9 cellular contexts compared by ENCODE assay signal in genomic region chr11:128686045-128686741, GRCh38. TPM values are rescaled to one million over a fixed set of nuclear protein-coding genes. Genes with fewer than 3 reads are reported as not detected.
DNase-seq lines count a peak whose midpoint lies in the region; ATAC-seq and TF ChIP-seq lines count a peak whose summit lies in the region.
"Had no signal": no experiment of that assay in that cellular context is flagged by ENCODE, and none has a peak within 500 bp of the region (broad histone marks: within the 10 kb centered on the region; RNA-seq: fewer than 3 reads in every experiment).

No MANE protein-coding gene starts in this region.

- intact Hi-C loops in mammary epithelial cell (cut with micrococcal nuclease) (no loop called here), uterus (cut with DNase I; ENCODE audit: low total_unique reads) (no loop called here)

- 23% methylated on average over 19 of the region's 32 CpGs for WGBS in mammary epithelial cell (ENCODE audit: low coverage, missing lambda C conversion rate)

- H3K27me3 Mint-ChIP-seq in neural progenitor cell (ENCODE audit: insufficient read depth, low read depth) = peaks cover 82% of the 10 kb centered on the region

- no peaks in the 10 kb centered on the region for H3K36me3 Mint-ChIP-seq in neural progenitor cell

- in situ Hi-C loops in mammary epithelial cell (cut with MboI; ENCODE audit: low sequenced_read_pairs in 2 of 2) = no loop called here

- no peak overlapping the region for H3K4me3 Mint-ChIP-seq in neural progenitor cell

- peaks cover 6% of the 10 kb centered on the region for H3K9me3 Mint-ChIP-seq in neural progenitor cell

- peaks cover 49% of the 10 kb centered on the region for H3K4me1 Mint-ChIP-seq in neural progenitor cell

- no peak overlapping the region for H3K9ac ChIP-seq in mammary epithelial cell (ENCODE audit: insufficient read depth, low read length)
- no peak overlapping the region for H3K9ac ChIP-seq in neural progenitor cell

- H3K27ac ChIP-seq in mammary epithelial cell (ENCODE audit: insufficient read depth, low read depth, low read length) (no peak overlapping the region), neural progenitor cell (no peak overlapping the region), uterus (no peak overlapping the region), substantia nigra (ENCODE audit: low read depth, low read length, poor library complexity, severe bottlenecking) (no peak overlapping the region)

- H3K4me3 ChIP-seq in mammary epithelial cell (replicated peaks in 1 of 3; ENCODE audit: insufficient read depth in 1 of 3, low read depth in 2 of 3, low read length in 3 of 3) = no peak overlapping the region
- peak overlapping the region; percentile 35 for H3K4me3 ChIP-seq in neural progenitor cell
- H3K4me3 ChIP-seq in uterus = no peak overlapping the region

- CTCF ChIA-PET in mammary epithelial cell (lab: Charles Lee; ENCODE audit: low non-redundant PET) = no interaction called here

- dilution Hi-C loops in mammary epithelial cell (cut with HindIII; ENCODE audit: low sequenced_read_pairs) = loop anchor here (5.0 kb wide), 2 partner anchors 41 to 106 kb away; no protein-coding TSS in a partner anchor

- H3K9me3 ChIP-seq in mammary epithelial cell (replicated peaks; ENCODE audit: insufficient read depth, low read length) (no peaks in the 10 kb centered on the region), neural progenitor cell (ENCODE audit: low read depth) (no peaks in the 10 kb centered on the region), uterus (no peaks in the 10 kb centered on the region)

- peak; percentile 6 for ATAC-seq in HG03135 (IDR thresholded peaks at IDR 0.05; ENCODE audit: unreplicated experiment)

- TF ChIP-seq CTCF in GM10266 (IDR thresholded peaks at IDR 0.05; ENCODE audit: control insufficient read depth, insufficient read depth, low read depth, missing control alignments) (no peak), mammary epithelial cell (conservative IDR thresholded peaks at IDR 0.05 in 1 of 2, IDR thresholded peaks at IDR 0.05 in 1 of 2; ENCODE audit: extremely low read depth in 1 of 2, insufficient read depth in 1 of 2, low read depth in 1 of 2, low read length in 2 of 2) (no peak), neural progenitor cell (IDR thresholded peaks at IDR 0.05) (no peak), uterus (IDR thresholded peaks at IDR 0.05) (no peak)

- H2AFZ ChIP-seq in mammary epithelial cell (ENCODE audit: low read depth, low read length) (peak overlapping the region; percentile 57), neural progenitor cell (replicated peaks) (no peak overlapping the region)

- H4K20me1 ChIP-seq in mammary epithelial cell (ENCODE audit: insufficient read depth, low read length) (no peaks in the 10 kb centered on the region), neural progenitor cell (ENCODE audit: low read depth) (peaks cover 70% of the 10 kb centered on the region)

- TF ChIP-seq POLR2A in uterus (IDR thresholded peaks at IDR 0.05) = no peak

- H3K27ac Mint-ChIP-seq in neural progenitor cell = no peak overlapping the region

- H3K4me1 ChIP-seq in mammary epithelial cell (ENCODE audit: insufficient read depth, low read length) (peaks cover 7% of the 10 kb centered on the region), neural progenitor cell (peaks cover 16% of the 10 kb centered on the region), uterus (peaks cover 0 to 25% of the 10 kb centered on the region in 2 donors)

- H3F3A ChIP-seq in neural progenitor cell (ENCODE audit: low read depth) = peaks cover 13% of the 10 kb centered on the region

- no peaks in the 10 kb centered on the region for H3K79me2 ChIP-seq in mammary epithelial cell (ENCODE audit: insufficient read depth, low read length)
- H3K79me2 ChIP-seq in neural progenitor cell (ENCODE audit: low read depth) = no peaks in the 10 kb centered on the region

- H3K27me3 ChIP-seq in mammary epithelial cell (ENCODE audit: insufficient read depth, low read length) (peaks cover 43% of the 10 kb centered on the region), neural progenitor cell (peaks cover 100% of the 10 kb centered on the region), uterus (peaks cover 10 to 40% of the 10 kb centered on the region in 2 donors)

- no TSS peak for BruUV-seq in mammary epithelial cell (replicated peaks; lab: Mats Ljungman, UMichigan)

- H3K4me2 ChIP-seq in mammary epithelial cell (ENCODE audit: insufficient read depth, low read depth, low read length) = peak overlapping the region; percentile 86
- H3K4me2 ChIP-seq in neural progenitor cell = peak overlapping the region; percentile 68

- H3K36me3 ChIP-seq in mammary epithelial cell (ENCODE audit: insufficient read depth, low read length) (no peaks in the 10 kb centered on the region), neural progenitor cell (no peaks in the 10 kb centered on the region), uterus (no peaks in the 10 kb centered on the region)

- DNase-seq in GM10266 (ENCODE audit: extremely low spot score) = peak; percentile 24
- no peak for DNase-seq in mammary epithelial cell
- DNase-seq in neural progenitor cell (ENCODE audit: low spot score) = peak; percentile 33
- no peak for DNase-seq in uterus
- DNase-seq in EL = no peak
- no peak for DNase-seq in NCI-H524 treated with DMSO at 0.1 percent for 48 hours (lab: John Stamatoyannopoulos, UW)
- DNase-seq in substantia nigra (lab: John Stamatoyannopoulos, UW) = no peak
- DNase-seq: NCI-H1105 treated with DMSO at 0.1 percent for 48 hours had no signal

RNA-seq across cellular contexts. Expression of gene FLI1, which starts 7.7 kb away (rescaled TPM):
- total RNA-seq in mammary epithelial cell (1 to 10 TPM in 1 of 2 donors, under 1 TPM in 1; 0.67 to 1.6 TPM), neural progenitor cell (ENCODE audit: low replicate concordance) (not detected in 2 replicates), uterus (10 to 100 TPM; 12.4 to 56.0 (median 22.5) TPM)
- 7.1 TPM for polyA plus RNA-seq in mammary epithelial cell
- 40.9 TPM for polyA minus RNA-seq in mammary epithelial cell

Comparison
In these comparisons a context has a peak if more than half of its experiments do, and no peak if none do; other contexts are left out.
1. DNase-seq: peak in GM10266 (single experiment) and neural progenitor cell (single experiment); none in mammary epithelial cell (single experiment), uterus (0 of 2), EL (single experiment), NCI-H524 treated with DMSO at 0.1 percent for 48 hours (single experiment) and substantia nigra (0 of 49).
2. RNA of gene FLI1, which starts 7.7 kb away (total RNA-seq): 12.4 to 56.0 TPM in uterus; 0.67 to 1.6 TPM in mammary epithelial cell and not detected in neural progenitor cell; every median in the first group is over 4 times any median in the second.